Comparison of ENCODE assay signal across 8 cellular contexts in genomic region chr12:110741371-110741770, GRCh38. TPM values are rescaled to one million over a fixed set of nuclear protein-coding genes. Genes with fewer than 3 reads are reported as not detected.
A peak's percentile ranks its signal among the peaks of the same experiment; 100 is the strongest.
DNase-seq lines count a peak whose midpoint lies in the region; ATAC-seq, FAIRE-seq and TF ChIP-seq lines count a peak whose summit lies in the region.

No MANE protein-coding gene starts in this region.

- H3K9me3 ChIP-seq in A549: no peaks in the 10 kb centered on the region
- no peaks in the 10 kb centered on the region for H3K9me3 ChIP-seq in HEK293 (ENCODE audit: control insufficient read depth, insufficient read depth, low read depth, low read length)

- no peak for TF ChIP-seq EP300 in A549 (IDR thresholded peaks at IDR 0.05)

- H3K36me3 Mint-ChIP-seq in activated naive CD8-positive, alpha-beta T cell treated with anti-CD3 and anti-CD28 coated beads for 36 hours: peaks cover 41% of the 10 kb centered on the region

- H3K27ac Mint-ChIP-seq in activated naive CD8-positive, alpha-beta T cell treated with anti-CD3 and anti-CD28 coated beads for 36 hours: peak overlapping the region; percentile 98

- H3K9me3 Mint-ChIP-seq in activated naive CD8-positive, alpha-beta T cell treated with anti-CD3 and anti-CD28 coated beads for 36 hours: no peaks in the 10 kb centered on the region

- POLR2A ChIA-PET in A549 (lab: Yijun Ruan, JAX) (no interaction called here), HEK293 (lab: Yijun Ruan, JAX) (interaction anchor here (0.7 to 1.4 kb wide), 3 partner anchors 10 to 273 kb away, joined by 3 read pairs; partner anchors contain the start of genes FAM216A and GPN3)

- H3K27ac ChIP-seq in A549: peak overlapping the region; percentile 99; a peak in 4 of 6 replicates
- H3K27ac ChIP-seq in HEK293 (ENCODE audit: extremely low read depth, low read depth, low read length): no peak overlapping the region

- no peaks in the 10 kb centered on the region for H3K27me3 Mint-ChIP-seq in activated naive CD8-positive, alpha-beta T cell treated with anti-CD3 and anti-CD28 coated beads for 36 hours

- TF ChIP-seq CTCF in A549 (IDR thresholded peaks at IDR 0.05): no peak
- no peak for TF ChIP-seq CTCF in HEK293 (tag by site-specific recombination; IDR thresholded peaks at IDR 0.05)
- no peak for TF ChIP-seq CTCF in kidney epithelial cell (IDR thresholded peaks at IDR 0.05; ENCODE audit: insufficient read depth, low read length, poor library complexity, severe bottlenecking)

- 2% methylated on average over 5 of the region's 5 CpGs for WGBS in A549 (ENCODE audit: missing lambda C conversion rate)

- H3K4me1 ChIP-seq in A549: peaks cover 55% of the 10 kb centered on the region
- H3K4me1 ChIP-seq in HEK293 (ENCODE audit: control insufficient read depth, insufficient read depth, low read length): peaks cover 14% of the 10 kb centered on the region

- H3K27me3 ChIP-seq in kidney epithelial cell (ENCODE audit: control insufficient read depth, insufficient read depth, low read length): no peaks in the 10 kb centered on the region

- no peak for TF ChIP-seq RAD21 in A549 (conservative IDR thresholded peaks at IDR 0.05 in 1 of 2, IDR thresholded peaks at IDR 0.05 in 1 of 2)

- H3K4me2 ChIP-seq in A549: peak overlapping the region; percentile 88

- DNase-seq in A549 (ENCODE audit: low read depth in 1 of 2, low spot score in 1 of 2) (no peak), kidney epithelial cell (ENCODE audit: low read depth) (no peak), superior temporal gyrus (ENCODE audit: extremely low spot score) (peak; percentile 60), kidney glomerular epithelial cell (lab: John Stamatoyannopoulos, UW) (no peak)
- DNase-seq in activated naive CD8-positive, alpha-beta T cell treated with anti-CD3 and anti-CD28 coated beads for 36 hours: no peak

- ATAC-seq in A549 (no peak), HG03280 (IDR thresholded peaks at IDR 0.05; ENCODE audit: unreplicated experiment) (no peak), HG02852 (IDR thresholded peaks at IDR 0.05; ENCODE audit: unreplicated experiment) (no peak)

- H3K4me3 Mint-ChIP-seq in activated naive CD8-positive, alpha-beta T cell treated with anti-CD3 and anti-CD28 coated beads for 36 hours: peak overlapping the region; percentile 99

- no peak for TF ChIP-seq POLR2A in A549 (IDR thresholded peaks at IDR 0.05; ENCODE audit: low read length)

- H3K4me3 ChIP-seq in A549: peak overlapping the region; percentile 98
- H3K4me3 ChIP-seq in HEK293 (ENCODE audit: low read depth, low read length): peak overlapping the region; percentile 94
- peak overlapping the region; percentile 96 for H3K4me3 ChIP-seq in kidney epithelial cell (ENCODE audit: low read depth, low read length)

- CTCF ChIA-PET in A549 (lab: Yijun Ruan, JAX) (interaction anchor here (0.6 to 1.7 kb wide), 4 partner anchors 10 to 848 kb away, joined by 3 to 6 read pairs (median 3); no protein-coding TSS in a partner anchor), HEK293 (lab: Yijun Ruan, JAX) (interaction anchor here (0.5 to 1.1 kb wide), 4 partner anchors 71 to 286 kb away, joined by 3 to 8 read pairs (median 4); no protein-coding TSS in a partner anchor)

- FAIRE-seq in A549 (lab: Jason Lieb, UNC): no peak

- H3K36me3 ChIP-seq in HEK293 (ENCODE audit: control insufficient read depth in 2 of 2, insufficient read depth in 1 of 2, low read length in 2 of 2): peaks cover 2 to 9% of the 10 kb centered on the region in 2 experiments; a peak in 2 of 3 replicates
- H3K36me3 ChIP-seq in kidney epithelial cell (ENCODE audit: control insufficient read depth, insufficient read depth, low read length): no peaks in the 10 kb centered on the region

- peaks cover 51% of the 10 kb centered on the region for H3K4me1 Mint-ChIP-seq in activated naive CD8-positive, alpha-beta T cell treated with anti-CD3 and anti-CD28 coated beads for 36 hours

TF ChIP-seq in A549, 52 proteins besides CTCF, POLR2A, EP300 and RAD21 (continues in another document):
- no peak for TF ChIP-seq BCL3 (IDR thresholded peaks at IDR 0.05)
- no peak for TF ChIP-seq HDAC2 (IDR thresholded peaks at IDR 0.05)
- no peak for TF ChIP-seq ELK1 (IDR thresholded peaks at IDR 0.05; ENCODE audit: low read depth, low read length)
- TF ChIP-seq POLR2AphosphoS2 (conservative IDR thresholded peaks at IDR 0.05; ENCODE audit: low read length): no peak
- no peak for TF ChIP-seq MAFK (IDR thresholded peaks at IDR 0.05; ENCODE audit: partially characterized antibody)
- TF ChIP-seq RCOR1 (IDR thresholded peaks at IDR 0.05; ENCODE audit: low read depth, low read length): no peak

TF ChIP-seq in HEK293, 187 proteins besides CTCF, POLR2A, EP300 and RAD21:
- TF ChIP-seq ZBTB48 (tag by site-specific recombination; IDR thresholded peaks at IDR 0.05) (peak; percentile 35; the same call in 1 of the 2 replicates), ZNF488 (tag by site-specific recombination; IDR thresholded peaks at IDR 0.05) (no peak)
TF ChIP-seq in HEK293: peak in this region for 1.

RNA-seq across cellular contexts. Expression of gene PPP1CC, which starts 1.3 kb away (rescaled TPM):
- polyA plus RNA-seq in A549 (2011; rRNA removed) (210 and 258 TPM in 2 replicates), A549 (2017; fragmentation: RNase III; extraction: RNeasy Plus Mini Kit Qiagen cat#74134 plus additional on column Dnase treatment) (131 to 139 TPM (median 131 TPM) in 3 replicates)
- 82.0 and 86.9 TPM in 2 replicates for polyA plus RNA-seq in A549 (2012; cell fraction: cytosol; rRNA removed)
- 29.5 and 37.7 TPM in 2 replicates for polyA plus RNA-seq in A549 (2012; cell fraction: nucleus; rRNA removed)
- 76.3 and 80.2 TPM in 2 replicates for polyA minus RNA-seq in A549 (2011; rRNA and poly(A)+ RNA removed)
- total RNA-seq in activated naive CD8-positive, alpha-beta T cell treated with anti-CD3 and anti-CD28 coated beads for 36 hours: 100 to 1,000 TPM; 260 to 270 TPM
- total RNA-seq in kidney epithelial cell: 81.6 and 93.1 TPM in 2 replicates

RNA-seq across cellular contexts. Expression of gene HVCN1, which starts 52.5 kb away (rescaled TPM):
- polyA plus RNA-seq in A549 (2011; rRNA removed) (1.1 TPM in 2 replicates), A549 (2017; fragmentation: RNase III; extraction: RNeasy Plus Mini Kit Qiagen cat#74134 plus additional on column Dnase treatment) (0.20 to 0.46 TPM (median 0.34 TPM) in 3 replicates)
- 0.69 and 0.71 TPM in 2 replicates for polyA plus RNA-seq in A549 (2012; cell fraction: cytosol; rRNA removed)
- polyA plus RNA-seq in A549 (2012; cell fraction: nucleus; rRNA removed): 0.40 and 1.2 TPM in 2 replicates
- polyA minus RNA-seq in A549 (2011; rRNA and poly(A)+ RNA removed): 0.62 and 0.73 TPM in 2 replicates
- total RNA-seq in activated naive CD8-positive, alpha-beta T cell treated with anti-CD3 and anti-CD28 coated beads for 36 hours: 10 to 100 TPM; 47.4 to 49.1 TPM
- 0.33 and 2.1 TPM in 2 replicates for total RNA-seq in kidney epithelial cell

Comparison
In these comparisons a context has a peak if more than half of its experiments do, and no peak if none do; other contexts are left out.
1. RNA of gene HVCN1, which starts 52.5 kb away (total RNA-seq): 47.4 to 49.1 TPM in activated naive CD8-positive, alpha-beta T cell treated with anti-CD3 and anti-CD28 coated beads for 36 hours; 0.33 to 2.1 TPM in kidney epithelial cell; every median in the first group is over 10 times any median in the second.
2. Peak in every context shown above with its lines, with median percentiles within 50 percentile points of each other: H3K4me3 ChIP-seq.